In genomic region chr9:128004011-128004604, GRCh38 we compare ENCODE assay signal across 1 cellular context.
TF ChIP-seq lines count a peak whose summit lies in the region.

No MANE protein-coding gene starts in this region.

TF ChIP-seq in HepG2, 621 proteins besides CTCF, POLR2A, EP300 and RAD21:
- peak; percentile 54 for TF ChIP-seq NFYC (CRISPR knock-in tag; IDR thresholded peaks at IDR 0.05)
- TF ChIP-seq, protein P1, sequence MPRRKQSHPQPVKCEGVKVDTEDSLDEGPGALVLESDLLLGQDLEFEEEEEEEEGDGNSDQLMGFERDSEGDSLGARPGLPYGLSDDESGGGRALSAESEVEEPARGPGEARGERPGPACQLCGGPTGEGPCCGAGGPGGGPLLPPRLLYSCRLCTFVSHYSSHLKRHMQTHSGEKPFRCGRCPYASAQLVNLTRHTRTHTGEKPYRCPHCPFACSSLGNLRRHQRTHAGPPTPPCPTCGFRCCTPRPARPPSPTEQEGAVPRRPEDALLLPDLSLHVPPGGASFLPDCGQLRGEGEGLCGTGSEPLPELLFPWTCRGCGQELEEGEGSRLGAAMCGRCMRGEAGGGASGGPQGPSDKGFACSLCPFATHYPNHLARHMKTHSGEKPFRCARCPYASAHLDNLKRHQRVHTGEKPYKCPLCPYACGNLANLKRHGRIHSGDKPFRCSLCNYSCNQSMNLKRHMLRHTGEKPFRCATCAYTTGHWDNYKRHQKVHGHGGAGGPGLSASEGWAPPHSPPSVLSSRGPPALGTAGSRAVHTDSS (CRISPR knock-in tag; conservative IDR thresholded peaks at IDR 0.05): no peak
- TF ChIP-seq, protein P2, sequence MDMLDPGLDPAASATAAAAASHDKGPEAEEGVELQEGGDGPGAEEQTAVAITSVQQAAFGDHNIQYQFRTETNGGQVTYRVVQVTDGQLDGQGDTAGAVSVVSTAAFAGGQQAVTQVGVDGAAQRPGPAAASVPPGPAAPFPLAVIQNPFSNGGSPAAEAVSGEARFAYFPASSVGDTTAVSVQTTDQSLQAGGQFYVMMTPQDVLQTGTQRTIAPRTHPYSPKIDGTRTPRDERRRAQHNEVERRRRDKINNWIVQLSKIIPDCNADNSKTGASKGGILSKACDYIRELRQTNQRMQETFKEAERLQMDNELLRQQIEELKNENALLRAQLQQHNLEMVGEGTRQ (IDR thresholded peaks at IDR 0.05; ENCODE audit: low read depth, low read length): 0 out of 2 replicates have a peak, but pooled peaks have one; percentile 5
- TF ChIP-seq, protein P2 (CRISPR knock-in tag; IDR thresholded peaks at IDR 0.05; ENCODE audit: borderline replicate concordance): peak; percentile 51; the same call in 1 of the 2 replicates
- no peak for TF ChIP-seq XRCC5 (optimal IDR thresholded peaks at IDR 0.05; ENCODE audit: low read length)
